Comparison of ENCODE assay signal across 14 cellular contexts in genomic region chr2:83826601-83827000, GRCh38.
"Had no signal": no experiment of that assay in that cellular context is flagged by ENCODE, and none has a peak within 500 bp of the region (broad histone marks: within the 10 kb centered on the region; RNA-seq: fewer than 3 reads in every experiment).

No MANE protein-coding gene starts in this region.

- H3K9me3 ChIP-seq: gastrocnemius medialis, heart right ventricle, right atrium auricular region, sigmoid colon, uterus had no signal

- H3K4me3 ChIP-seq: gastrocnemius medialis, heart right ventricle, right atrium auricular region, sigmoid colon, uterus had no signal

- H3K36me3 ChIP-seq: gastrocnemius medialis, heart right ventricle, right atrium auricular region, sigmoid colon, uterus had no signal

- H3K4me1 ChIP-seq: gastrocnemius medialis, heart right ventricle, right atrium auricular region, sigmoid colon, uterus had no signal

- H3K27ac ChIP-seq: gastrocnemius medialis, heart right ventricle, right atrium auricular region, sigmoid colon, uterus had no signal

- H3K27me3 ChIP-seq: gastrocnemius medialis, heart right ventricle, right atrium auricular region, sigmoid colon, uterus had no signal

- DNase-seq: cortex of kidney; effector memory CD4-positive, alpha-beta T cell; gastrocnemius medialis; heart right ventricle; hypothalamus; mammary epithelial cell; natural killer cell; posterior cingulate gyrus; sigmoid colon; small intestine; stimulated activated CD4-positive, alpha-beta T cell treated with anti-CD3 and anti-CD28 coated beads, Interleukin-12 subunit alpha, Interleukin-12 subunit beta, amount 100 ng/mL, for 4 hours; stimulated activated naive CD4-positive, alpha-beta T cell treated with Interleukin-2 at 50 U/mL for 16 hours; uterus had no signal
